ENCODE assay signal across 9 cellular contexts in genomic region chr12:124518051-124518932, GRCh38. TPM values are rescaled to one million over a fixed set of nuclear protein-coding genes. Genes with fewer than 3 reads are reported as not detected.
A peak's percentile ranks its signal among the peaks of the same experiment; 100 is the strongest.
DNase-seq lines count a peak whose midpoint lies in the region; ATAC-seq, FAIRE-seq and TF ChIP-seq lines count a peak whose summit lies in the region.
"Had no signal": no experiment of that assay in that cellular context is flagged by ENCODE, and none has a peak within 500 bp of the region (broad histone marks: within the 10 kb centered on the region; RNA-seq: fewer than 3 reads in every experiment).

No MANE protein-coding gene starts in this region.

- H3K9ac ChIP-seq in iPS-20b (ENCODE audit: low read depth, low read length) = peak overlapping the region; percentile 48

- no peak for FAIRE-seq in GM12892 (lab: Jason Lieb, UNC)
- FAIRE-seq: TTC549 had no signal

- H3K36me3 ChIP-seq in H7 (replicated peaks; ENCODE audit: control insufficient read depth, insufficient read depth, low read length) = peaks cover 2% of the 10 kb centered on the region
- peaks cover 9% of the 10 kb centered on the region; the same call in 1 of the 2 replicates for H3K36me3 ChIP-seq in iPS-20b (ENCODE audit: insufficient read depth, low read depth, low read length)
- H3K36me3 ChIP-seq in gastrocnemius medialis = no peaks in the 10 kb centered on the region

- in situ Hi-C loops in T47D (cut with HindIII; ENCODE audit: low pct_unique_long_range_greater_than_20kb, low sequenced_read_pairs) (no loop called here), gastrocnemius medialis (cut with MboI; ENCODE audit: low sequenced_read_pairs in 4 of 4) (loop anchor here in 1 of 4 donors (10.0 to 25.0 kb wide), 2 partner anchors 131 to 247 kb away; no protein-coding TSS in a partner anchor)

- H3K27me3 ChIP-seq in H7 (ENCODE audit: control insufficient read depth, insufficient read depth, low read length) = no peaks in the 10 kb centered on the region
- no peaks in the 10 kb centered on the region for H3K27me3 ChIP-seq in iPS-20b (ENCODE audit: insufficient read depth, low read length)
- no peaks in the 10 kb centered on the region for H3K27me3 ChIP-seq in gastrocnemius medialis

- H3K27ac ChIP-seq in iPS-20b (ENCODE audit: low read length) (no peak overlapping the region), gastrocnemius medialis (peak overlapping the region; percentile 90 to 99 (median 96))

- DNase-seq in H7 (peak; percentile 87), NCI-H460 (ENCODE audit: extremely low read depth, low read depth) (peak; percentile 93), T47D (ENCODE audit: low read depth in 1 of 2, low spot score in 1 of 2) (peak; percentile 98 to 99), gastrocnemius medialis (peak; percentile 95 to 99), NK-92 (lab: John Stamatoyannopoulos, UW; ENCODE audit: unreplicated experiment) (no peak), GM12892 (ENCODE audit: insufficient read length) (no peak)

- intact Hi-C loops in gastrocnemius medialis (cut with DNase I; ENCODE audit: low total_unique reads) = loop anchor here (2.0 to 5.0 kb wide), 4 partner anchors 49 to 249 kb away; partner anchors contain the start of gene NCOR2

- peak; percentile 45 to 65 for TF ChIP-seq POLR2A in gastrocnemius medialis (IDR thresholded peaks at IDR 0.05)
- no peak for TF ChIP-seq POLR2A in GM12892 (IDR thresholded peaks at IDR 0.05; ENCODE audit: low read depth, low read length)

- no peak for TF ChIP-seq CTCF in gastrocnemius medialis (IDR thresholded peaks at IDR 0.05 in 4 of 5, conservative IDR thresholded peaks at IDR 0.05 in 1 of 5)

- H3K4me3 ChIP-seq in H7 (ENCODE audit: insufficient read depth, low read depth, low read length) (no peak overlapping the region), iPS-20b (ENCODE audit: low read length) (no peak overlapping the region), gastrocnemius medialis (peak overlapping the region; percentile 53 to 59 (median 54))

- peaks cover 17% of the 10 kb centered on the region for H3K4me1 ChIP-seq in iPS-20b (ENCODE audit: insufficient read depth, low read length)
- H3K4me1 ChIP-seq in gastrocnemius medialis = peaks cover 83 to 94% of the 10 kb centered on the region in 2 donors

- no peaks in the 10 kb centered on the region for H3K9me3 ChIP-seq in iPS-20b (ENCODE audit: insufficient read depth, low read depth, low read length)
- no peaks in the 10 kb centered on the region for H3K9me3 ChIP-seq in gastrocnemius medialis

- peak; percentile 75 to 84 for ATAC-seq in gastrocnemius medialis
- no peak for ATAC-seq in HG02642 (IDR thresholded peaks at IDR 0.05; ENCODE audit: poor library complexity, unreplicated experiment)

RNA-seq across cellular contexts. Expression of gene NCOR2, which starts 49.1 kb away (rescaled TPM):
- total RNA-seq in H7 (2014; rRNA removed; shearing (Covaris generic)) = 25.1 and 27.2 TPM in 2 replicates
- 36.1 and 49.3 TPM in 2 replicates for total RNA-seq in NCI-H460 (2014; rRNA removed; shearing (Covaris generic))
- polyA plus RNA-seq in NCI-H460 (2014; cell fraction: nucleus; rRNA removed) = 36.7 and 45.2 TPM in 2 replicates
- total RNA-seq in gastrocnemius medialis = 100 to 1,000 TPM in 2 of 4 donors, 10 to 100 TPM in 2; 37.7 to 123 (median 105) TPM
- 27.0 TPM for polyA plus RNA-seq in GM12892 (2012; ENCODE audit: missing spikeins)

Comparison
In these comparisons a context has a peak if more than half of its experiments do, and no peak if none do; other contexts are left out.
1. DNase-seq: peak in H7 (single experiment), NCI-H460 (single experiment), T47D (2 of 2) and gastrocnemius medialis (2 of 2); none in NK-92 (single experiment) and GM12892 (single experiment).
2. H3K4me3 ChIP-seq: peak in gastrocnemius medialis (4 of 4); none in H7 (single experiment) and iPS-20b (single experiment).